8 cellular contexts compared by ENCODE assay signal in the genomic region with DNA sequence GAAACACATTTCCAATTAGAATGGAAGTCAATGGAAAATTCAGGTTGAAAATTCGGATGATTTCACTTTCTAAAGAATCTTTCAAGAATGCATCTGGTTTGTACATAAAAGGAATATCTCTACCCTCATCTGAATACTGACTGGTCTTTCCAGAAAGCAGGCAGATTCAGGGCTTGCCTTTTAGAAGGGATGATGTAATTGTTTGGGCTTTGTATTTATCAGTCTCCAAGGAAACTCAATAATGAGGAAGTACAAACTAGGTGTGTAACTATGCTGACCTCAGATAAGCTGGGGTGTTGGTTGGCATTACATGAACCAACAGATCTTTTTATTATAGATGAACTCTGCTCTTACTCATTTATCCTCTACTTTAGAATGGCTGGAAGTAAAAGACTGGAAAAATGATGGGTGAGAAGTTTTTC. TPM values are rescaled to one million over a fixed set of nuclear protein-coding genes. Genes with fewer than 3 reads are reported as not detected.
DNase-seq lines count a peak whose midpoint lies in the region; ATAC-seq and TF ChIP-seq lines count a peak whose summit lies in the region.

No MANE protein-coding gene starts in this region.

- H2AFZ ChIP-seq in neuronal stem cell (ENCODE audit: low read length) = peak overlapping the region; percentile 23

- H3K36me3 ChIP-seq in neuronal stem cell (replicated peaks in 1 of 2; ENCODE audit: control insufficient read depth in 2 of 2, insufficient read depth in 2 of 2, low read length in 2 of 2) = no peaks in the 10 kb centered on the region

- intact Hi-C loops in Right ventricle myocardium inferior (cut with DNase I) (no loop called here), cardiac septum (cut with DNase I) (no loop called here)

- H3K79me1 ChIP-seq in neuronal stem cell (ENCODE audit: low read depth, low read length) = no peaks in the 10 kb centered on the region

- H2BK5ac ChIP-seq in neuronal stem cell (ENCODE audit: low read length) = no peak overlapping the region

- H4K91ac ChIP-seq in neuronal stem cell (ENCODE audit: low read depth, low read length, poor library complexity) = no peak overlapping the region

- no peak overlapping the region for H3K4me3 ChIP-seq in neuronal stem cell (ENCODE audit: low read length in 2 of 2)

- no peaks in the 10 kb centered on the region for H3K9me3 ChIP-seq in neuronal stem cell (replicated peaks in 1 of 2; ENCODE audit: control insufficient read depth in 2 of 2, insufficient read depth in 1 of 2, low read depth in 1 of 2, low read length in 2 of 2)

- H3K27me3 ChIP-seq in neuronal stem cell (ENCODE audit: control insufficient read depth in 3 of 3, insufficient read depth in 3 of 3, low read depth in 1 of 3, low read length in 3 of 3) = no peaks in the 10 kb centered on the region

- H3K4ac ChIP-seq in neuronal stem cell (ENCODE audit: low read length) = no peak overlapping the region

- H3K4me2 ChIP-seq in neuronal stem cell (ENCODE audit: insufficient read depth, low read length, poor library complexity, severe bottlenecking) = no peak overlapping the region

- no peak overlapping the region for H3K14ac ChIP-seq in neuronal stem cell (ENCODE audit: low read length)

- H2BK120ac ChIP-seq in neuronal stem cell (ENCODE audit: low read depth, low read length) = no peak overlapping the region

- no peak overlapping the region for H4K8ac ChIP-seq in neuronal stem cell (ENCODE audit: low read depth, low read length)

- H3K27ac ChIP-seq in neuronal stem cell (replicated peaks; ENCODE audit: low read length) = no peak overlapping the region

- H3K23ac ChIP-seq in neuronal stem cell (ENCODE audit: low read depth, low read length, poor library complexity) = no peak overlapping the region

- DNase-seq in Right ventricle myocardium inferior (ENCODE audit: missing footprints) = no peak
- no peak for DNase-seq in cardiac septum (ENCODE audit: low spot score)
- DNase-seq in NOMO-1 treated with dmso at 0.1 percent for 144 hours (lab: John Stamatoyannopoulos, UW; ENCODE audit: unreplicated experiment) = peak; percentile 10
- DNase-seq in erythroblast (lab: John Stamatoyannopoulos, UW) = peak; percentile 65 to 81
- peak; percentile 56 for DNase-seq in neuronal stem cell (ENCODE audit: low spot score)
- DNase-seq in activated CD4-positive, alpha-beta T cell treated with anti-CD3 and anti-CD28 coated beads for 48 hours = no peak

- H3K9ac ChIP-seq in neuronal stem cell (ENCODE audit: low read depth, low read length, poor library complexity) = no peak overlapping the region

- H2BK15ac ChIP-seq in neuronal stem cell (ENCODE audit: low read length) = no peak overlapping the region

- no CpG with 5 or more reads among the region's 1 CpG for WGBS in neuronal stem cell (ENCODE audit: extremely low coverage in 2 of 2, insufficient read length in 2 of 2, insufficient replicate concordance in 1 of 2), 2 donors

- no peak overlapping the region for H2AK5ac ChIP-seq in neuronal stem cell (ENCODE audit: low read depth, low read length)

- no peak overlapping the region for H2BK12ac ChIP-seq in neuronal stem cell (ENCODE audit: low read length)

- H3K18ac ChIP-seq in neuronal stem cell (ENCODE audit: low read length) = no peak overlapping the region

- no peak for TF ChIP-seq POLR2A in erythroblast (IDR thresholded peaks at IDR 0.05; ENCODE audit: low read length)

- peaks cover 4 to 14% of the 10 kb centered on the region in 2 donors for H3K4me1 ChIP-seq in neuronal stem cell (ENCODE audit: control insufficient read depth in 2 of 2, insufficient read depth in 1 of 2, low read depth in 1 of 2, low read length in 2 of 2)

- peak; percentile 79 for ATAC-seq in Right ventricle myocardium inferior
- ATAC-seq in HG03066 (IDR thresholded peaks at IDR 0.05; ENCODE audit: low read depth, unreplicated experiment) = peak; percentile 84
- no peak for ATAC-seq in HG03095 (IDR thresholded peaks at IDR 0.05; ENCODE audit: unreplicated experiment)

RNA-seq across cellular contexts. Expression of gene PDLIM1, which starts 24.1 kb away (rescaled TPM):
- total RNA-seq in Right ventricle myocardium inferior (273 TPM), cardiac septum (334 TPM)
- 24.2 TPM for polyA plus RNA-seq in neuronal stem cell (2013, experiment 1 of 2)
- polyA plus RNA-seq in neuronal stem cell (2013, experiment 2 of 2) = 22.2 TPM

Comparison
In these comparisons a context has a peak if more than half of its experiments do, and no peak if none do; other contexts are left out.
1. DNase-seq: peak in NOMO-1 treated with dmso at 0.1 percent for 144 hours (single experiment), erythroblast (2 of 2) and neuronal stem cell (single experiment); none in Right ventricle myocardium inferior (single experiment), cardiac septum (single experiment) and activated CD4-positive, alpha-beta T cell treated with anti-CD3 and anti-CD28 coated beads for 48 hours (single experiment).